Comparison of ENCODE assay signal across 24 cellular contexts in the genomic region with DNA sequence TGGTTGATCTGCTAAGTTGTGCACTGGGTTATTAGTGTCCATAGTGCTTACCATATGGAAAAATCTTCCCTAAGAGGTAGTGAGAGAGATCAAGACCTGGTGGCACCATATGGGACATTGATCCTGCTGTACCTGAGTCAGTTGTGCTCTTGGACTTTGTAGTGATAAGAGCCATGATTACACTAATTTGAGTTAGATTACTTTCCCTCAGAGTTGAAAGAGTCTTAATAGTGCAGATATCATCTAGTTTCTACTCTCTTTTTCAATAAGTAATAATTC.
A peak's percentile ranks its signal among the peaks of the same experiment; 100 is the strongest.
DNase-seq lines count a peak whose midpoint lies in the region; ATAC-seq, FAIRE-seq and TF ChIP-seq lines count a peak whose summit lies in the region.
"Had no signal": no experiment of that assay in that cellular context is flagged by ENCODE, and none has a peak within 500 bp of the region (broad histone marks: within the 10 kb centered on the region; RNA-seq: fewer than 3 reads in every experiment).

No MANE protein-coding gene starts in this region.

- H3K27me3 ChIP-seq in SK-N-SH (ENCODE audit: insufficient read depth) (no peaks in the 10 kb centered on the region), small intestine (ENCODE audit: control insufficient read depth in 2 of 2, insufficient read depth in 2 of 2, low read length in 2 of 2) (no peaks in the 10 kb centered on the region)
- H3K27me3 ChIP-seq: BLaER1 treated with 17β-estradiol and CSF1 and Interleukin-3, amounts not matched to agents 10 nM and 100 nM had no signal

- no peaks in the 10 kb centered on the region for H3K27me3 Mint-ChIP-seq in endothelial cell (ENCODE audit: unreplicated experiment)
- H3K27me3 Mint-ChIP-seq: B cell; CD4-positive, alpha-beta T cell had no signal

- H3K4me3 Mint-ChIP-seq in endothelial cell (ENCODE audit: unreplicated experiment): no peak overlapping the region
- H3K4me3 Mint-ChIP-seq: B cell; CD4-positive, alpha-beta T cell; CD8-positive, alpha-beta T cell had no signal

- ATAC-seq in SK-N-SH treated with all-trans-retinoic acid at 6 μM for 48 hours: no peak; the same call in 2 of the 3 replicates
- ATAC-seq in left colon: peak; percentile 79
- ATAC-seq in HG03378 (IDR thresholded peaks at IDR 0.05; ENCODE audit: unreplicated experiment): no peak
- ATAC-seq: A549; CD8-positive, alpha-beta T cell had no signal

- H3K9me3 ChIP-seq in SK-N-SH (no peaks in the 10 kb centered on the region), small intestine (ENCODE audit: control insufficient read depth, low read depth) (no peaks in the 10 kb centered on the region)
- H3K9me3 ChIP-seq: A549 had no signal

- intact Hi-C loops in left colon (cut with DNase I, micrococcal nuclease): no loop called here

- H3K27ac ChIP-seq in SK-N-SH (ENCODE audit: low read depth in 2 of 2, low read length in 1 of 2) (peak overlapping the region in 1 of 2 experiments; percentile 47; a peak in 1 of 4 replicates), small intestine (ENCODE audit: low read depth in 1 of 2, low read length in 1 of 2) (no peak overlapping the region)
- H3K27ac ChIP-seq: 22Rv1; A549; BLaER1 treated with 17β-estradiol and CSF1 and Interleukin-3, amounts not matched to agents 10 nM and 100 nM; C4-2B had no signal

- no peak overlapping the region for H3K4me2 ChIP-seq in SK-N-SH
- H3K4me2 ChIP-seq: A549 had no signal

- no peaks in the 10 kb centered on the region for H4K20me1 ChIP-seq in SK-N-SH (ENCODE audit: insufficient read depth)
- H4K20me1 ChIP-seq: BLaER1 treated with 17β-estradiol and CSF1 and Interleukin-3, amounts not matched to agents 10 nM and 100 nM had no signal

- no peak for TF ChIP-seq EP300 in SK-N-SH (IDR thresholded peaks at IDR 0.05; ENCODE audit: borderline replicate concordance in 1 of 2, low read depth in 1 of 2, low read length in 1 of 2)

- no peaks in the 10 kb centered on the region for H3K36me3 ChIP-seq in SK-N-SH (replicated peaks in 1 of 2; ENCODE audit: control insufficient read depth in 1 of 2, insufficient read depth in 2 of 2, low read length in 1 of 2)
- H3K36me3 ChIP-seq in small intestine (ENCODE audit: control insufficient read depth in 2 of 2, insufficient read depth in 2 of 2, low read length in 2 of 2): no peaks in the 10 kb centered on the region
- H3K36me3 ChIP-seq: BLaER1 treated with 17β-estradiol and CSF1 and Interleukin-3, amounts not matched to agents 10 nM and 100 nM had no signal

- no peaks in the 10 kb centered on the region for H3F3A ChIP-seq in SK-N-SH (replicated peaks; ENCODE audit: insufficient read depth)

- H3K4me3 ChIP-seq in SK-N-SH (ENCODE audit: low read depth in 2 of 2, low read length in 1 of 2): no peak overlapping the region
- H3K4me3 ChIP-seq in small intestine (ENCODE audit: low read depth in 1 of 2, low read length in 2 of 2): no peak overlapping the region
- H3K4me3 ChIP-seq: A549; BLaER1 treated with 17β-estradiol and CSF1 and Interleukin-3, amounts not matched to agents 10 nM and 100 nM had no signal

- peaks cover 6% of the 10 kb centered on the region for H3K4me1 Mint-ChIP-seq in endothelial cell (ENCODE audit: unreplicated experiment)

- no peaks in the 10 kb centered on the region for H3K36me3 Mint-ChIP-seq in endothelial cell (ENCODE audit: low read depth, unreplicated experiment)
- H3K36me3 Mint-ChIP-seq: CD8-positive, alpha-beta T cell had no signal

- no peak overlapping the region for H3K9ac ChIP-seq in SK-N-SH
- H3K9ac ChIP-seq: BLaER1 treated with 17β-estradiol and CSF1 and Interleukin-3, amounts not matched to agents 10 nM and 100 nM had no signal

- CTCF ChIA-PET in SK-N-SH (lab: Yijun Ruan, JAX): no interaction called here

- POLR2A ChIA-PET in SK-N-SH (lab: Yijun Ruan, JAX): no interaction called here

- H3K9me2 ChIP-seq in SK-N-SH: no peaks in the 10 kb centered on the region

- no peak overlapping the region for H3K27ac Mint-ChIP-seq in endothelial cell (ENCODE audit: unreplicated experiment)
- H3K27ac Mint-ChIP-seq: B cell; CD4-positive, alpha-beta T cell; CD8-positive, alpha-beta T cell had no signal

- TF ChIP-seq RAD21 in SK-N-SH (IDR thresholded peaks at IDR 0.05; ENCODE audit: low read length): no peak

- no peak overlapping the region for H2AFZ ChIP-seq in SK-N-SH (ENCODE audit: low read depth)

- H3K9me3 Mint-ChIP-seq in endothelial cell (ENCODE audit: unreplicated experiment): no peaks in the 10 kb centered on the region
- H3K9me3 Mint-ChIP-seq: CD8-positive, alpha-beta T cell had no signal

- DNase-seq in SK-N-SH: no peak
- DNase-seq in NCI-H82 (lab: John Stamatoyannopoulos, UW): peak; percentile 66
- DNase-seq in left colon: no peak
- DNase-seq in small intestine: peak; percentile 87
- DNase-seq in NCI-H1417 (lab: John Stamatoyannopoulos, UW): no peak
- no peak for DNase-seq in endothelial cell (ENCODE audit: low spot score)
- DNase-seq: AML-193; Caco-2; Calu3; CD4-positive, alpha-beta T cell; CD8-positive, alpha-beta T cell; DMS79 treated with DMSO at 0.1 percent for 48 hours; GF-D8 had no signal

- H3K4me1 ChIP-seq in SK-N-SH (ENCODE audit: control insufficient read depth in 1 of 2, insufficient read depth in 2 of 2, low read depth in 1 of 2, low read length in 1 of 2) (peaks cover 0 to 8% of the 10 kb centered on the region in 2 experiments; a peak in 2 of 4 replicates), small intestine (ENCODE audit: control insufficient read depth in 2 of 2, insufficient read depth in 1 of 2, low read depth in 1 of 2, low read length in 1 of 2) (no peaks in the 10 kb centered on the region)
- H3K4me1 ChIP-seq: A549, Caco-2 had no signal

- TF ChIP-seq CTCF in SK-N-SH (IDR thresholded peaks at IDR 0.05) (no peak), endothelial cell (IDR thresholded peaks at IDR 0.05; ENCODE audit: unreplicated experiment) (no peak)

- H3K79me2 ChIP-seq in SK-N-SH (ENCODE audit: insufficient read depth): no peaks in the 10 kb centered on the region

- no peak for FAIRE-seq in small intestine (lab: Jason Lieb, UNC)
- FAIRE-seq: A549, D721Med, G401.6, GM12891, GM19239 had no signal

TF ChIP-seq in SK-N-SH treated with all-trans-retinoic acid at 6 μM for 48 hours, 23 proteins besides CTCF, POLR2A, EP300 and RAD21:
- no peak for TF ChIP-seq ISL1 (CRISPR knock-in tag; IDR thresholded peaks at IDR 0.05)
- TF ChIP-seq, protein P1, sequence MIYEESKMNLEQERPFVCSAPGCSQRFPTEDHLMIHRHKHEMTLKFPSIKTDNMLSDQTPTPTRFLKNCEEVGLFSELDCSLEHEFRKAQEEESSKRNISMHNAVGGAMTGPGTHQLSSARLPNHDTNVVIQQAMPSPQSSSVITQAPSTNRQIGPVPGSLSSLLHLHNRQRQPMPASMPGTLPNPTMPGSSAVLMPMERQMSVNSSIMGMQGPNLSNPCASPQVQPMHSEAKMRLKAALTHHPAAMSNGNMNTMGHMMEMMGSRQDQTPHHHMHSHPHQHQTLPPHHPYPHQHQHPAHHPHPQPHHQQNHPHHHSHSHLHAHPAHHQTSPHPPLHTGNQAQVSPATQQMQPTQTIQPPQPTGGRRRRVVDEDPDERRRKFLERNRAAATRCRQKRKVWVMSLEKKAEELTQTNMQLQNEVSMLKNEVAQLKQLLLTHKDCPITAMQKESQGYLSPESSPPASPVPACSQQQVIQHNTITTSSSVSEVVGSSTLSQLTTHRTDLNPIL (CRISPR knock-in tag; IDR thresholded peaks at IDR 0.05; ENCODE audit: low read depth): no peak
- TF ChIP-seq TCF4 (CRISPR knock-in tag; IDR thresholded peaks at IDR 0.05; ENCODE audit: borderline replicate concordance): 0 out of 2 replicates have a peak, but pooled peaks have one; percentile 2
- TF ChIP-seq, protein P2, sequence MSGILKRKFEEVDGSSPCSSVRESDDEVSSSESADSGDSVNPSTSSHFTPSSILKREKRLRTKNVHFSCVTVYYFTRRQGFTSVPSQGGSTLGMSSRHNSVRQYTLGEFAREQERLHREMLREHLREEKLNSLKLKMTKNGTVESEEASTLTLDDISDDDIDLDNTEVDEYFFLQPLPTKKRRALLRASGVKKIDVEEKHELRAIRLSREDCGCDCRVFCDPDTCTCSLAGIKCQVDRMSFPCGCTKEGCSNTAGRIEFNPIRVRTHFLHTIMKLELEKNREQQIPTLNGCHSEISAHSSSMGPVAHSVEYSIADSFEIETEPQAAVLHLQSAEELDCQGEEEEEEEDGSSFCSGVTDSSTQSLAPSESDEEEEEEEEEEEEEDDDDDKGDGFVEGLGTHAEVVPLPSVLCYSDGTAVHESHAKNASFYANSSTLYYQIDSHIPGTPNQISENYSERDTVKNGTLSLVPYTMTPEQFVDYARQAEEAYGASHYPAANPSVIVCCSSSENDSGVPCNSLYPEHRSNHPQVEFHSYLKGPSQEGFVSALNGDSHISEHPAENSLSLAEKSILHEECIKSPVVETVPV (CRISPR knock-in tag; IDR thresholded peaks at IDR 0.05): no peak

TF ChIP-seq in SK-N-SH, 30 proteins besides CTCF, POLR2A, EP300 and RAD21 (continues in another document):
- TF ChIP-seq FOXM1 (IDR thresholded peaks at IDR 0.05; ENCODE audit: low read depth): no peak
- no peak for TF ChIP-seq MEF2A (IDR thresholded peaks at IDR 0.05; ENCODE audit: borderline replicate concordance, low read depth)
- TF ChIP-seq, protein P3, sequence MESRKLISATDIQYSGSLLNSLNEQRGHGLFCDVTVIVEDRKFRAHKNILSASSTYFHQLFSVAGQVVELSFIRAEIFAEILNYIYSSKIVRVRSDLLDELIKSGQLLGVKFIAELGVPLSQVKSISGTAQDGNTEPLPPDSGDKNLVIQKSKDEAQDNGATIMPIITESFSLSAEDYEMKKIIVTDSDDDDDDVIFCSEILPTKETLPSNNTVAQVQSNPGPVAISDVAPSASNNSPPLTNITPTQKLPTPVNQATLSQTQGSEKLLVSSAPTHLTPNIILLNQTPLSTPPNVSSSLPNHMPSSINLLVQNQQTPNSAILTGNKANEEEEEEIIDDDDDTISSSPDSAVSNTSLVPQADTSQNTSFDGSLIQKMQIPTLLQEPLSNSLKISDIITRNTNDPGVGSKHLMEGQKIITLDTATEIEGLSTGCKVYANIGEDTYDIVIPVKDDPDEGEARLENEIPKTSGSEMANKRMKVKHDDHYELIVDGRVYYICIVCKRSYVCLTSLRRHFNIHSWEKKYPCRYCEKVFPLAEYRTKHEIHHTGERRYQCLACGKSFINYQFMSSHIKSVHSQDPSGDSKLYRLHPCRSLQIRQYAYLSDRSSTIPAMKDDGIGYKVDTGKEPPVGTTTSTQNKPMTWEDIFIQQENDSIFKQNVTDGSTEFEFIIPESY (IDR thresholded peaks at IDR 0.05; ENCODE audit: borderline replicate concordance, low read depth): no peak
- TF ChIP-seq, protein P4, sequence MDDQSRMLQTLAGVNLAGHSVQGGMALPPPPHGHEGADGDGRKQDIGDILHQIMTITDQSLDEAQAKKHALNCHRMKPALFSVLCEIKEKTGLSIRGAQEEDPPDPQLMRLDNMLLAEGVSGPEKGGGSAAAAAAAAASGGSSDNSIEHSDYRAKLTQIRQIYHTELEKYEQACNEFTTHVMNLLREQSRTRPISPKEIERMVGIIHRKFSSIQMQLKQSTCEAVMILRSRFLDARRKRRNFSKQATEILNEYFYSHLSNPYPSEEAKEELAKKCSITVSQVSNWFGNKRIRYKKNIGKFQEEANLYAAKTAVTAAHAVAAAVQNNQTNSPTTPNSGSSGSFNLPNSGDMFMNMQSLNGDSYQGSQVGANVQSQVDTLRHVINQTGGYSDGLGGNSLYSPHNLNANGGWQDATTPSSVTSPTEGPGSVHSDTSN (IDR thresholded peaks at IDR 0.05): no peak
- TF ChIP-seq TEAD4 (IDR thresholded peaks at IDR 0.05; ENCODE audit: borderline replicate concordance, insufficient read depth): no peak

Comparison
In these comparisons a context has a peak if more than half of its experiments do, and no peak if none do; other contexts are left out.
1. DNase-seq: peak in NCI-H82 (single experiment) and small intestine (single experiment); none in SK-N-SH (single experiment), left colon (0 of 2), NCI-H1417 (0 of 3) and endothelial cell (single experiment).